In the genomic region with DNA sequence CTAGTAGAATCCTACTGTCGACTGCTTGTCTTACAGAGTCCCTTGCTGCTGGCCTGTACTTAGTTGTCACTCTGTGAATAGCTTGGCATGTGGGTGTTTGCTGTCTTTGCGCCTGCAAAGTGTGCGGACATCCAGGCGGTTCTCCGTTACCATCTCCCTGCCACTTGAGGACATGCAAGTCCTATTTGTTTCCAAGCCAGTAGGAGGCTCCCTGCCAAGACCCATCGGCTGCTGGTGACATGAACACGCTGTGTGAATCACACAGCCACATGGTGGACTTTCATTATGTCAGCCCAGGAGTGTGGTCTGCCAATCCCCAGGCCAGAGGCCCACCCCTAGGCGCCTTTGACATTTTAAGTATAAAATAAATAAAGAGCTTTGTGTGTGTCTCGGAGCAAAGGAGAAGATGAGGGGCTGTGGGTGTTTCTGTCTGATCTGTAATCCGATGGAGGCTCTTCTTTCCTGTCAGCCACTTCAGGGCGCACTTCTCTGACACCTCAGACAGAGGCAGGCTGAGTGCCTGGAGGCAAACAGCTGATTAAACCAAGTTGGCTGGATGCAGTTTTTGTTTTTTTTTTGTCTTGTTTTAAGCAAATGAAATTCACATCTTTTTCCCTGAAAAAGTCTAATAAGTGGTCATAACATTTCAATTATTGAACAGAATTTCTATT, we compare ENCODE assay signal across 1 cellular context.
TF ChIP-seq lines count a peak whose summit lies in the region.

No MANE protein-coding gene starts in this region.

TF ChIP-seq in H1, 55 proteins besides CTCF, POLR2A, EP300 and RAD21 (continued from another document):
- peak; percentile 55 for TF ChIP-seq SAP30 (IDR thresholded peaks at IDR 0.05; ENCODE audit: insufficient read depth, insufficient replicate concordance, low read length)
